In genomic region chr20:1295276-1295930, GRCh38 we compare ENCODE assay signal across 30 cellular contexts.
"Had no signal": no experiment of that assay in that cellular context is flagged by ENCODE, and none has a peak within 500 bp of the region (broad histone marks: within the 10 kb centered on the region; RNA-seq: fewer than 3 reads in every experiment).

No MANE protein-coding gene starts in this region.

- H3K4me3 Mint-ChIP-seq: activated B cell treated with CpG ODN at 0.5 μM for 24 hours; activated CD4-positive, alpha-beta T cell treated with anti-CD3 and anti-CD28 coated beads for 36 hours; activated naive CD4-positive, alpha-beta T cell treated with anti-CD3 and anti-CD28 coated beads, Interleukin-2, amount 50 U/mL, for 24 hours; activated naive CD8-positive, alpha-beta T cell treated with anti-CD3 and anti-CD28 coated beads, Interleukin-2, amount 50 U/mL, for 24 hours; endodermal cell; natural killer cell; neural progenitor cell; stimulated activated effector memory CD8-positive, alpha-beta T cell treated with anti-CD3 and anti-CD28 coated beads, Interleukin-12 subunit alpha, Interleukin-12 subunit beta, amount 100 ng/mL, for 72 hours; stimulated activated naive CD8-positive, alpha-beta T cell treated with anti-CD3 and anti-CD28 coated beads, Interleukin-15, Interleukin-2, amounts not matched to agents 100 ng/mL and 50 ng/mL, for 24 hours; T-helper 2 cell treated with Interferon-gamma antibody and Interleukin-4, amounts not matched to agents 5 μg/mL and 100 μg/mL, for 36 hours; type B pancreatic cell had no signal

- H3K4me1 Mint-ChIP-seq: activated B cell treated with CpG ODN at 0.5 μM for 24 hours, natural killer cell had no signal

- DNase-seq: activated B cell treated with CpG ODN at 0.5 μM for 24 hours; activated CD4-positive, alpha-beta T cell treated with anti-CD3 and anti-CD28 coated beads for 36 hours; activated CD4-positive, alpha-beta T cell treated with anti-CD3 and anti-CD28 coated beads, Interleukin-2, amount 50 U/mL, for 4 hours; activated CD8-positive, alpha-beta memory T cell treated with anti-CD3 and anti-CD28 coated beads for 24 hours; activated gamma-delta T cell treated with Interleukin-2 at 50 U/mL for 16 hours; activated naive CD8-positive, alpha-beta T cell treated with anti-CD3 and anti-CD28 coated beads, Interleukin-2, amount 50 U/mL, for 24 hours; activated T-cell treated with anti-CD3 and anti-CD28 coated beads, Interleukin-2, amount 50 U/mL, for 1 hour; amygdala; cerebellar nuclear complex; cortex of kidney; endodermal cell; esophagus squamous epithelium; foreskin melanocyte; left cardiac atrium; left ventricle myocardium superior; mammary epithelial cell; natural killer cell; right lobe of liver; stimulated activated CD4-positive, alpha-beta T cell treated with anti-CD3 and anti-CD28 coated beads, Interleukin-4, amount 100 ng/mL, for 24 hours; T-helper 1 cell had no signal

- H3K9me3 ChIP-seq: breast epithelium, esophagus squamous epithelium, right lobe of liver, vagina had no signal

- ATAC-seq: activated CD4-positive, alpha-beta T cell treated with anti-CD3 and anti-CD28 coated beads for 36 hours; activated naive CD8-positive, alpha-beta T cell treated with anti-CD3 and anti-CD28 coated beads, Interleukin-2, amount 50 U/mL, for 24 hours; left cardiac atrium; left ventricle myocardium superior; natural killer cell; right lobe of liver; stimulated activated effector memory CD8-positive, alpha-beta T cell treated with anti-CD3 and anti-CD28 coated beads, Interleukin-12 subunit alpha, Interleukin-12 subunit beta, amount 100 ng/mL, for 72 hours had no signal

- H3K27ac Mint-ChIP-seq: activated B cell treated with CpG ODN at 0.5 μM for 24 hours; activated CD4-positive, alpha-beta T cell treated with anti-CD3 and anti-CD28 coated beads for 36 hours; activated naive CD8-positive, alpha-beta T cell treated with anti-CD3 and anti-CD28 coated beads, Interleukin-2, amount 50 U/mL, for 24 hours; natural killer cell; neural progenitor cell; stimulated activated naive CD8-positive, alpha-beta T cell treated with anti-CD3 and anti-CD28 coated beads, Interleukin-15, Interleukin-2, amounts not matched to agents 100 ng/mL and 50 ng/mL, for 24 hours; T-helper 2 cell treated with Interferon-gamma antibody and Interleukin-4, amounts not matched to agents 5 μg/mL and 100 μg/mL, for 36 hours; type B pancreatic cell had no signal

- H3K27ac ChIP-seq: breast epithelium, epithelial cell of prostate, esophagus squamous epithelium, neural progenitor cell, right lobe of liver, skin epidermis, vagina had no signal

- H3K9me3 Mint-ChIP-seq: activated B cell treated with CpG ODN at 0.5 μM for 24 hours; activated naive CD4-positive, alpha-beta T cell treated with anti-CD3 and anti-CD28 coated beads, Interleukin-2, amount 50 U/mL, for 24 hours; activated naive CD8-positive, alpha-beta T cell treated with anti-CD3 and anti-CD28 coated beads, Interleukin-2, amount 50 U/mL, for 24 hours; endodermal cell; natural killer cell; neural progenitor cell; stimulated activated effector memory CD8-positive, alpha-beta T cell treated with anti-CD3 and anti-CD28 coated beads, Interleukin-12 subunit alpha, Interleukin-12 subunit beta, amount 100 ng/mL, for 72 hours; stimulated activated naive CD8-positive, alpha-beta T cell treated with anti-CD3 and anti-CD28 coated beads, Interleukin-15, Interleukin-2, amounts not matched to agents 100 ng/mL and 50 ng/mL, for 24 hours; T-helper 2 cell treated with Interferon-gamma antibody and Interleukin-4, amounts not matched to agents 5 μg/mL and 100 μg/mL, for 36 hours; type B pancreatic cell had no signal

- H3K4me3 ChIP-seq: breast epithelium, esophagus squamous epithelium, neural progenitor cell, right lobe of liver, skin epidermis, vagina had no signal

- H3K36me3 Mint-ChIP-seq: natural killer cell; neural progenitor cell; stimulated activated effector memory CD8-positive, alpha-beta T cell treated with anti-CD3 and anti-CD28 coated beads, Interleukin-12 subunit alpha, Interleukin-12 subunit beta, amount 100 ng/mL, for 72 hours; type B pancreatic cell had no signal

- H3K27me3 Mint-ChIP-seq: activated B cell treated with CpG ODN at 0.5 μM for 24 hours; activated CD4-positive, alpha-beta T cell treated with anti-CD3 and anti-CD28 coated beads for 36 hours; activated naive CD4-positive, alpha-beta T cell treated with anti-CD3 and anti-CD28 coated beads, Interleukin-2, amount 50 U/mL, for 24 hours; activated naive CD8-positive, alpha-beta T cell treated with anti-CD3 and anti-CD28 coated beads, Interleukin-2, amount 50 U/mL, for 24 hours; stimulated activated naive CD8-positive, alpha-beta T cell treated with anti-CD3 and anti-CD28 coated beads, Interleukin-15, Interleukin-2, amounts not matched to agents 100 ng/mL and 50 ng/mL, for 24 hours had no signal

- H3K4me1 ChIP-seq: breast epithelium, right lobe of liver, vagina had no signal

- H3K27me3 ChIP-seq: breast epithelium, esophagus squamous epithelium, neural progenitor cell, right lobe of liver, vagina had no signal

- H3K36me3 ChIP-seq: breast epithelium, neural progenitor cell, right lobe of liver, vagina had no signal
